In the genomic region with DNA sequence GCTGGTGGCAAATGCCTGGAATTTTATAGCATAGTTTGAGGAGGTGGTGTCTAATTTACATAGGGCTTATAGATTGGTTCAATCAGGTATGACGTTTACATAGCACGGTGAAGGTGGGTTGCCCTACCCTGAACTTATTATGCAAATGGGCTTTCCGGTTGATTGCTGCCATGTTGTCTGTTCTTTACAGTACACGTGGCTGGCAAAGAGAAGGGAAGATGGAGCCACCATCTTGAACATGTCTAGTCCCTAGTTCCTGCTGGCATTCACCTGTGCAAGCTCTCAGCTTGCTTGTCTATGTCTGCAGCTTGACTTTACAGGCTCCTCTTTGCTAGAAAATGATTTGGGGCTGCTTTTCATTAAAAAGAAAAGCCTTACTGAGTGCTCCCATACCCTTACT, we compare ENCODE assay signal across 20 cellular contexts.
"Had no signal": no experiment of that assay in that cellular context is flagged by ENCODE, and none has a peak within 500 bp of the region (broad histone marks: within the 10 kb centered on the region; RNA-seq: fewer than 3 reads in every experiment).

No MANE protein-coding gene starts in this region.

- DNase-seq: activated CD4-positive, alpha-beta T cell treated with anti-CD3 and anti-CD28 coated beads for 48 hours; activated CD4-positive, alpha-beta T cell treated with anti-CD3 and anti-CD28 coated beads, Interleukin-2, amount 50 U/mL, for 48 hours; activated CD8-positive, alpha-beta memory T cell treated with anti-CD3 and anti-CD28 coated beads for 24 hours; activated effector memory CD4-positive, alpha-beta T cell treated with Interleukin-2 at 50 U/mL for 16 hours; activated naive CD4-positive, alpha-beta T cell treated with Interleukin-2 at 50 U/mL for 16 hours; aorta; body of pancreas; effector CD8-positive, alpha-beta T cell; left ventricle myocardium inferior; mesendoderm; natural killer cell; occipital lobe; stimulated activated naive CD4-positive, alpha-beta T cell treated with Interleukin-2 at 50 U/mL for 16 hours; WERI-Rb-1 had no signal

- H3K4me3 ChIP-seq: body of pancreas, left ventricle myocardium inferior, lung, neural progenitor cell, right atrium auricular region, tibial nerve had no signal

- H3K9me3 ChIP-seq: body of pancreas, left ventricle myocardium inferior, right atrium auricular region, tibial nerve had no signal

- H3K36me3 ChIP-seq: left ventricle myocardium inferior, neural progenitor cell, right atrium auricular region, tibial nerve, WERI-Rb-1 had no signal

- H3K4me1 ChIP-seq: body of pancreas, left ventricle myocardium inferior, neural progenitor cell, right atrium auricular region, tibial nerve had no signal

- H3K27ac ChIP-seq: body of pancreas, left ventricle myocardium inferior, neural progenitor cell, parathyroid adenoma, right atrium auricular region, tibial nerve, WERI-Rb-1 had no signal

- ATAC-seq: activated CD4-positive, CD25-positive, alpha-beta regulatory T cell treated with anti-CD3 and anti-CD28 coated beads, Interleukin-2, amount 50 U/mL, for 24 hours; body of pancreas; natural killer cell had no signal
